Comparison of ENCODE assay signal across 26 cellular contexts in genomic region chr1:40092241-40092640, GRCh38.
"Had no signal": no experiment of that assay in that cellular context is flagged by ENCODE, and none has a peak within 500 bp of the region (broad histone marks: within the 10 kb centered on the region; RNA-seq: fewer than 3 reads in every experiment).

No MANE protein-coding gene starts in this region.

- H3K27ac Mint-ChIP-seq: activated CD8-positive, alpha-beta memory T cell treated with anti-CD3 and anti-CD28 coated beads, Interleukin-2, amount 10 ng/mL, durations not matched to agents 7 days and 5 days; activated CD8-positive, alpha-beta T cell treated with anti-CD3 and anti-CD28 coated beads for 36 hours; activated naive CD8-positive, alpha-beta T cell; activated T-helper 1 cell treated with anti-CD3 and anti-CD28 coated beads, Interleukin-12 subunit alpha, Interleukin-12 subunit beta, Interleukin-2, Interleukin-4 antibody, amounts not matched to agents 30 ng/mL and 10 ng/mL and 1 ng/mL, durations not matched to agents 14 hours and 24 hours and 36 hours; activated T-helper 2 cell treated with anti-CD3 and anti-CD28 coated beads, Interferon-gamma antibody, Interleukin-2, Interleukin-4, amounts not matched to agents 10 μg/mL and 5 μg/mL and 100 μg/mL, durations not matched to agents 14 hours and 24 hours and 36 hours; effector memory CD8-positive, alpha-beta T cell; WTC11 had no signal

- ATAC-seq: activated CD8-positive, alpha-beta memory T cell treated with anti-CD3 and anti-CD28 coated beads, Interleukin-2, amount 10 ng/mL, durations not matched to agents 7 days and 5 days; activated CD8-positive, alpha-beta T cell treated with anti-CD3 and anti-CD28 coated beads for 36 hours; body of pancreas; effector memory CD8-positive, alpha-beta T cell; WTC11 had no signal

- H3K4me3 Mint-ChIP-seq: activated CD8-positive, alpha-beta memory T cell treated with anti-CD3 and anti-CD28 coated beads, Interleukin-2, amount 10 ng/mL, durations not matched to agents 7 days and 5 days; activated CD8-positive, alpha-beta T cell treated with anti-CD3 and anti-CD28 coated beads for 36 hours; activated naive CD8-positive, alpha-beta T cell; activated T-helper 1 cell treated with anti-CD3 and anti-CD28 coated beads, Interleukin-12 subunit alpha, Interleukin-12 subunit beta, Interleukin-2, Interleukin-4 antibody, amounts not matched to agents 30 ng/mL and 10 ng/mL and 1 ng/mL, durations not matched to agents 14 hours and 24 hours and 36 hours; effector memory CD8-positive, alpha-beta T cell; WTC11 had no signal

- H3K27me3 Mint-ChIP-seq: activated CD8-positive, alpha-beta memory T cell treated with anti-CD3 and anti-CD28 coated beads, Interleukin-2, amount 10 ng/mL, durations not matched to agents 7 days and 5 days; activated CD8-positive, alpha-beta T cell treated with anti-CD3 and anti-CD28 coated beads for 36 hours; activated naive CD8-positive, alpha-beta T cell; effector memory CD8-positive, alpha-beta T cell had no signal

- DNase-seq: activated CD4-positive, alpha-beta T cell treated with anti-CD3 and anti-CD28 coated beads for 1 hour; activated CD4-positive, alpha-beta T cell treated with anti-CD3 and anti-CD28 coated beads for 4 hours; activated CD4-positive, alpha-beta T cell treated with anti-CD3 and anti-CD28 coated beads, Interleukin-2, amount 50 U/mL, for 1 hour; activated CD4-positive, alpha-beta T cell treated with anti-CD3 and anti-CD28 coated beads, Interleukin-2, amount 50 U/mL, for 48 hours; activated CD8-positive, alpha-beta memory T cell treated with anti-CD3 and anti-CD28 coated beads, Interleukin-2, amount 10 ng/mL, durations not matched to agents 7 days and 5 days; activated CD8-positive, alpha-beta memory T cell treated with anti-CD3 and anti-CD28 coated beads, Interleukin-2, amount 50 U/mL, for 4 hours; activated CD8-positive, alpha-beta T cell treated with anti-CD3 and anti-CD28 coated beads for 36 hours; activated effector memory CD4-positive, alpha-beta T cell treated with anti-CD3 and anti-CD28 coated beads, Interleukin-2, amount 50 U/mL, for 16 hours; activated naive CD4-positive, alpha-beta T cell treated with anti-CD3 and anti-CD28 coated beads, Interleukin-2, amount 50 U/mL, for 16 hours; activated T-cell treated with anti-CD3 and anti-CD28 coated beads, Interleukin-2, amount 50 U/mL, for 1 hour; activated T-cell treated with anti-CD3 and anti-CD28 coated beads, Interleukin-2, amount 50 U/mL, for 48 hours; amygdala; aorta; body of pancreas; caudate nucleus; cortex of kidney; dermis blood vessel endothelial cell; effector CD4-positive, alpha-beta T cell; effector memory CD8-positive, alpha-beta T cell; erythroblast; T-helper 1 cell; T-helper 2 cell had no signal

- H3K9me3 Mint-ChIP-seq: activated CD8-positive, alpha-beta T cell treated with anti-CD3 and anti-CD28 coated beads for 36 hours; activated T-helper 1 cell treated with anti-CD3 and anti-CD28 coated beads, Interleukin-12 subunit alpha, Interleukin-12 subunit beta, Interleukin-2, Interleukin-4 antibody, amounts not matched to agents 30 ng/mL and 10 ng/mL and 1 ng/mL, durations not matched to agents 14 hours and 24 hours and 36 hours; activated T-helper 2 cell treated with anti-CD3 and anti-CD28 coated beads, Interferon-gamma antibody, Interleukin-2, Interleukin-4, amounts not matched to agents 10 μg/mL and 5 μg/mL and 100 μg/mL, durations not matched to agents 14 hours and 24 hours and 36 hours; effector memory CD8-positive, alpha-beta T cell; WTC11 had no signal
